In the genomic region with DNA sequence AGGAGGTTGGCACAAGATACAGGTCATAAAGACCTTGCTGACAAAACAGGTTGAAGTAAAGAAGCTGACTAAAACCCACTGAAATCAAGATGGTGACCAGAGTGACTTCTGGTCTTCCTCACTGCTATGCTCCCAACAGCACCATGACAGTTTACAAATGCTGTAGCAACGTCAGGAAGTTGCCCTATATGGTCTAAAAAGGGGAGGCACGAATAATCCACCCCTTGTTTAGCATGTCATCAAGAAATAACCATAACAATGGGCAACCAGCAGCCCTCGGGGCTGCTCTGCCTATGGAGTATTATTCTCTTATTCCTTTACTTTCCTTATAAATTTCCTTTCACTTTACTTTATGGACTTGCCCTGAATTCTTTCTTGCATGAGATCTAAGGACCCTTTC, we compare ENCODE assay signal across 2 cellular contexts. TPM values are rescaled to one million over a fixed set of nuclear protein-coding genes. Genes with fewer than 3 reads are reported as not detected.
"Had no signal": no experiment of that assay in that cellular context is flagged by ENCODE, and none has a peak within 500 bp of the region (broad histone marks: within the 10 kb centered on the region; RNA-seq: fewer than 3 reads in every experiment).

No MANE protein-coding gene starts in this region.

RNA-seq across cellular contexts. Expression of gene SULT1B1, which starts 8.1 kb away (rescaled TPM):
- total RNA-seq: M059J, SJSA1 had no signal
